21 cellular contexts compared by ENCODE assay signal in the genomic region with DNA sequence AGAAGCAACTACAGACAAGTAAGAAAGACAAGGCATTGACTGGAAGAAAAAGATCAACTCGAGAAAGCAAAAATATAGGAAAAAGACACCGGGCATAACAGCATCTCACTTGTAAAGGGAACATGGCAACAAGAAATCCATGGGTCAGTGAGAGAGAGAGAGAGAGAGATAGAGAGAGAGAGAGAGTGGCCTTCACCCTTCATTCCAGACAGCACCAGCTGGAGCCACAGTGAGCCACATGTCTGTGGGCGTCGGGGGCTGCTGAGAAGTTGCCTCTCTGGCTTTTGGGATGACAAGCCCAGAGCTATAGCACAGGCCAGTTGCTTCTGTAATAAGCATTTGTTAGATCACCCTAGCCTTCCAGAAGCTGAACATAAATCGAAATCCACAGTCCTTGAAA. TPM values are rescaled to one million over a fixed set of nuclear protein-coding genes. Genes with fewer than 3 reads are reported as not detected.
A peak's percentile ranks its signal among the peaks of the same experiment; 100 is the strongest.
DNase-seq lines count a peak whose midpoint lies in the region; ATAC-seq, FAIRE-seq and TF ChIP-seq lines count a peak whose summit lies in the region.
"Had no signal": no experiment of that assay in that cellular context is flagged by ENCODE, and none has a peak within 500 bp of the region (broad histone marks: within the 10 kb centered on the region; RNA-seq: fewer than 3 reads in every experiment).

No MANE protein-coding gene starts in this region.

- no peaks in the 10 kb centered on the region for H3K79me2 ChIP-seq in astrocyte (ENCODE audit: insufficient read depth, low read length)

- H3K9me3 Mint-ChIP-seq in astrocyte (ENCODE audit: unreplicated experiment) (peaks cover 2% of the 10 kb centered on the region), osteocyte (ENCODE audit: unreplicated experiment) (no peaks in the 10 kb centered on the region)
- H3K9me3 Mint-ChIP-seq: CD4-positive, alpha-beta T cell had no signal

- H3K27me3 Mint-ChIP-seq in astrocyte (ENCODE audit: low read depth, unreplicated experiment) (no peaks in the 10 kb centered on the region), osteocyte (ENCODE audit: unreplicated experiment) (peaks cover 4% of the 10 kb centered on the region)

- no peak for DNase-seq in astrocyte (ENCODE audit: low read depth)
- peak; percentile 85 for DNase-seq in myocyte (ENCODE audit: low read depth)
- no peak for DNase-seq in osteocyte (ENCODE audit: extremely low spot score, unreplicated experiment)
- no peak for DNase-seq in H4 (ENCODE audit: low spot score)
- no peak for DNase-seq in left lobe of liver (ENCODE audit: low spot score)
- DNase-seq: ACHN; Caco-2; CD4-positive, alpha-beta T cell; DMS53; DND-41; EL; H9 had no signal

- no peak overlapping the region for H3K4me2 ChIP-seq in astrocyte (ENCODE audit: low read length)

- H3K4me3 ChIP-seq in HEK293 (ENCODE audit: low read depth, low read length) = no peak overlapping the region
- H3K4me3 ChIP-seq in astrocyte (ENCODE audit: insufficient read depth, low read depth, low read length) = no peak overlapping the region
- H3K4me3 ChIP-seq: GM12878, K562 had no signal

- peaks cover 27% of the 10 kb centered on the region for H3K4me1 Mint-ChIP-seq in astrocyte (ENCODE audit: low read depth, unreplicated experiment)
- H3K4me1 Mint-ChIP-seq in osteocyte (ENCODE audit: unreplicated experiment) = peaks cover 19% of the 10 kb centered on the region

- H3K9me3 ChIP-seq in HEK293 (ENCODE audit: control insufficient read depth, insufficient read depth, low read depth, low read length) = no peaks in the 10 kb centered on the region; the same call in 1 of the 2 replicates
- H3K9me3 ChIP-seq in astrocyte (ENCODE audit: insufficient read depth, low read depth, low read length) = no peaks in the 10 kb centered on the region
- H3K9me3 ChIP-seq: Caco-2 had no signal

- H4K20me1 ChIP-seq in astrocyte (ENCODE audit: insufficient read depth, low read length) = no peaks in the 10 kb centered on the region

- ATAC-seq in HG02885 (IDR thresholded peaks at IDR 0.05; ENCODE audit: poor library complexity, unreplicated experiment) (no peak), left lobe of liver (no peak), HG03442 (IDR thresholded peaks at IDR 0.05; ENCODE audit: unreplicated experiment) (no peak)
- ATAC-seq: GM12878, K562 had no signal

- no peaks in the 10 kb centered on the region for H3K36me3 ChIP-seq in HEK293 (ENCODE audit: control insufficient read depth in 2 of 2, insufficient read depth in 1 of 2, low read length in 2 of 2)
- H3K36me3 ChIP-seq in astrocyte (ENCODE audit: insufficient read depth, low read length) = no peaks in the 10 kb centered on the region

- H3K4me1 ChIP-seq in HEK293 (ENCODE audit: control insufficient read depth, insufficient read depth, low read length) (no peaks in the 10 kb centered on the region; the same call in 1 of the 2 replicates), astrocyte (ENCODE audit: insufficient read depth, low read length) (no peaks in the 10 kb centered on the region)
- H3K4me1 ChIP-seq: Caco-2 had no signal

- H2AFZ ChIP-seq in astrocyte (ENCODE audit: low read depth, low read length) = no peak overlapping the region

- CTCF ChIA-PET in HEK293 (lab: Yijun Ruan, JAX) = interaction anchor here (0.6 to 1.1 kb wide), 2 partner anchors 55 to 1651 kb away, joined by 3 read pairs; no protein-coding TSS in a partner anchor

- TF ChIP-seq CTCF in HEK293 (tag by site-specific recombination; IDR thresholded peaks at IDR 0.05) (no peak), astrocyte (IDR thresholded peaks at IDR 0.05; ENCODE audit: insufficient read depth, low read depth, low read length) (no peak), osteocyte (IDR thresholded peaks at IDR 0.05) (no peak)

- H3K27ac ChIP-seq in HEK293 (ENCODE audit: extremely low read depth, low read depth, low read length) (no peak overlapping the region), astrocyte (ENCODE audit: low read depth, low read length) (no peak overlapping the region)
- H3K27ac ChIP-seq: C4-2B had no signal

- POLR2A ChIA-PET in HEK293 (lab: Yijun Ruan, JAX) = interaction anchor here (0.9 kb wide), 1 partner anchor 676 kb away, joined by 3 read pairs; a partner anchor contains a TSS

- H3K27ac Mint-ChIP-seq in astrocyte (ENCODE audit: unreplicated experiment) (no peak overlapping the region), osteocyte (ENCODE audit: unreplicated experiment) (peak overlapping the region; percentile 1)
- H3K27ac Mint-ChIP-seq: CD4-positive, alpha-beta T cell; H9 had no signal

- no peaks in the 10 kb centered on the region for H3K27me3 ChIP-seq in astrocyte (ENCODE audit: insufficient read depth, low read length)

- H3K4me3 Mint-ChIP-seq in astrocyte (ENCODE audit: unreplicated experiment) (peak overlapping the region; percentile 52), osteocyte (ENCODE audit: unreplicated experiment) (no peak overlapping the region)
- H3K4me3 Mint-ChIP-seq: CD4-positive, alpha-beta T cell; H9 had no signal

- no peaks in the 10 kb centered on the region for H3K36me3 Mint-ChIP-seq in astrocyte (ENCODE audit: low read depth, unreplicated experiment)
- H3K36me3 Mint-ChIP-seq in osteocyte (ENCODE audit: unreplicated experiment) = no peaks in the 10 kb centered on the region

- FAIRE-seq in astrocyte (lab: Jason Lieb, UNC) = no peak
- FAIRE-seq: A204.1, D721Med, GM12878, HTR-8/SVneo, K562 had no signal

- no peak overlapping the region for H3K9ac ChIP-seq in astrocyte (ENCODE audit: low read length)

TF ChIP-seq in HEK293, 187 proteins besides CTCF, POLR2A, EP300 and RAD21 (continues in another document):
- TF ChIP-seq ZNF10 (tag by site-specific recombination; IDR thresholded peaks at IDR 0.05) = no peak
- TF ChIP-seq SALL2 (tag by site-specific recombination; IDR thresholded peaks at IDR 0.05; ENCODE audit: borderline replicate concordance) = no peak
- TF ChIP-seq, protein P1, sequence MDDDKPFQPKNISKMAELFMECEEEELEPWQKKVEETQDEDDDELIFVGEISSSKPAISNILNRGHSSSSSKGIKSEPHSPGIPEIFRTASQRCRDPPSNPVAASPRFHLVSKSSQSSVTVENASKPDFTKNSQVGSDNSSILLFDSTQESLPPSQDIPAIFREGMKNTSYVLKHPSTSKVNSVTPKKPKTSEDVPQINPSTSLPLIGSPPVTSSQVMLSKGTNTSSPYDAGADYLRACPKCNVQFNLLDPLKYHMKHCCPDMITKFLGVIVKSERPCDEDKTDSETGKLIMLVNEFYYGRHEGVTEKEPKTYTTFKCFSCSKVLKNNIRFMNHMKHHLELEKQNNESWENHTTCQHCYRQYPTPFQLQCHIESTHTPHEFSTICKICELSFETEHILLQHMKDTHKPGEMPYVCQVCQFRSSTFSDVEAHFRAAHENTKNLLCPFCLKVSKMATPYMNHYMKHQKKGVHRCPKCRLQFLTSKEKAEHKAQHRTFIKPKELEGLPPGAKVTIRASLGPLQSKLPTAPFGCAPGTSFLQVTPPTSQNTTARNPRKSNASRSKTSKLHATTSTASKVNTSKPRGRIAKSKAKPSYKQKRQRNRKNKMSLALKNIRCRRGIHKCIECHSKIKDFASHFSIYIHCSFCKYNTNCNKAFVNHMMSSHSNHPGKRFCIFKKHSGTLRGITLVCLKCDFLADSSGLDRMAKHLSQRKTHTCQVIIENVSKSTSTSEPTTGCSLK (tag by site-specific recombination; IDR thresholded peaks at IDR 0.05) = no peak
- TF ChIP-seq ZNF677 (tag by site-specific recombination; IDR thresholded peaks at IDR 0.05) = no peak
- no peak for TF ChIP-seq MZF1 (tag by site-specific recombination; IDR thresholded peaks at IDR 0.05; ENCODE audit: borderline replicate concordance)
- TF ChIP-seq, protein P2, sequence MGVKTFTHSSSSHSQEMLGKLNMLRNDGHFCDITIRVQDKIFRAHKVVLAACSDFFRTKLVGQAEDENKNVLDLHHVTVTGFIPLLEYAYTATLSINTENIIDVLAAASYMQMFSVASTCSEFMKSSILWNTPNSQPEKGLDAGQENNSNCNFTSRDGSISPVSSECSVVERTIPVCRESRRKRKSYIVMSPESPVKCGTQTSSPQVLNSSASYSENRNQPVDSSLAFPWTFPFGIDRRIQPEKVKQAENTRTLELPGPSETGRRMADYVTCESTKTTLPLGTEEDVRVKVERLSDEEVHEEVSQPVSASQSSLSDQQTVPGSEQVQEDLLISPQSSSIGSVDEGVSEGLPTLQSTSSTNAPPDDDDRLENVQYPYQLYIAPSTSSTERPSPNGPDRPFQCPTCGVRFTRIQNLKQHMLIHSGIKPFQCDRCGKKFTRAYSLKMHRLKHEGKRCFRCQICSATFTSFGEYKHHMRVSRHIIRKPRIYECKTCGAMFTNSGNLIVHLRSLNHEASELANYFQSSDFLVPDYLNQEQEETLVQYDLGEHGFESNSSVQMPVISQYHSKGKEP (tag by site-specific recombination; IDR thresholded peaks at IDR 0.05) = no peak
- TF ChIP-seq MYNN (tag by site-specific recombination; IDR thresholded peaks at IDR 0.05; ENCODE audit: borderline replicate concordance) = no peak
- no peak for TF ChIP-seq ZNF19 (tag by site-specific recombination; IDR thresholded peaks at IDR 0.05; ENCODE audit: low read depth)
- peak; percentile 68 for TF ChIP-seq ZFHX2 (tag by site-specific recombination; conservative IDR thresholded peaks at IDR 0.05)
- no peak for TF ChIP-seq ZNF529 (tag by site-specific recombination; IDR thresholded peaks at IDR 0.05; ENCODE audit: insufficient replicate concordance)

RNA-seq across cellular contexts. Expression of a gene that starts 20.3 kb away (rescaled TPM):
- total RNA-seq in astrocyte = 363 and 389 TPM in 2 replicates
- 21.1 and 23.2 TPM in 2 replicates for total RNA-seq in myocyte
- 57.9 TPM for polyA plus RNA-seq in myocyte (2012)
- total RNA-seq in osteocyte = 12.9 and 13.8 TPM in 2 replicates
- total RNA-seq in H4 (2014; rRNA removed; shearing (Covaris generic)) = 18.1 and 46.6 TPM in 2 replicates
- total RNA-seq in left lobe of liver = 5.8 TPM

RNA-seq across cellular contexts. Expression of a gene that starts 24.2 kb away (rescaled TPM):
- total RNA-seq in astrocyte (96.3 and 99.3 TPM in 2 replicates), myocyte (135 and 173 TPM in 2 replicates), osteocyte (153 and 175 TPM in 2 replicates), left lobe of liver (66.0 TPM)
- 122 TPM for polyA plus RNA-seq in myocyte (2012)
- total RNA-seq in H4 (2014; rRNA removed; shearing (Covaris generic)) = 227 and 283 TPM in 2 replicates
